10 cellular contexts compared by ENCODE assay signal in the genomic region with DNA sequence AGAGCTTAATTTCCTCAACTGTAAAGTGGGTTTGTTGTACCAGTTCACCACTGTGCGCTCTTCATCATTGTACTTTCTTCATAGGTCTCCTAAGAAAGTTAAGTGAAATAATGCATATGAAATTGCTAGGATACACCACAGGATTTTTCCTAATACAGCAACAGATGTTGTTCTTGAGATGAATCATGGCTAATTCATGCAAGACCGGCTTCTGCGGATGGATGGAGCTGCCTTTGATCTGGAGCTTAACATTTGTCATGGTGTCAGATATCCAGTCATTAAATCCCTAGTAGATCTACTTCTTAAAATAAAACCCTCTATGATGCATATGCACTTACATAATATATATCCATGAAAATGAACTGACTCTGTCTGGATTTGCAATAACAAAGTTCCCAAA.
DNase-seq lines count a peak whose midpoint lies in the region; ATAC-seq, FAIRE-seq and TF ChIP-seq lines count a peak whose summit lies in the region.
"Had no signal": no experiment of that assay in that cellular context is flagged by ENCODE, and none has a peak within 500 bp of the region (broad histone marks: within the 10 kb centered on the region; RNA-seq: fewer than 3 reads in every experiment).

No MANE protein-coding gene starts in this region.

- H3K4me2 ChIP-seq in SK-N-SH = peak overlapping the region; percentile 58; the same call in 1 of the 2 replicates

- H3F3A ChIP-seq in SK-N-SH (replicated peaks; ENCODE audit: insufficient read depth) = peaks cover 26% of the 10 kb centered on the region

- no peak for TF ChIP-seq CTCF in HEK293 (tag by site-specific recombination; IDR thresholded peaks at IDR 0.05)
- TF ChIP-seq CTCF in SK-N-SH (IDR thresholded peaks at IDR 0.05) = no peak
- TF ChIP-seq CTCF in foreskin keratinocyte (conservative IDR thresholded peaks at IDR 0.05) = no peak

- no peaks in the 10 kb centered on the region for H3K9me2 ChIP-seq in SK-N-SH

- no peak overlapping the region for H2AFZ ChIP-seq in SK-N-SH (ENCODE audit: low read depth)

- peak; percentile 76 for ATAC-seq in foreskin keratinocyte
- no peak for ATAC-seq in HG03469 (IDR thresholded peaks at IDR 0.05; ENCODE audit: unreplicated experiment)
- no peak for ATAC-seq in GM18505 (IDR thresholded peaks at IDR 0.05; ENCODE audit: unreplicated experiment)

- H3K4me3 ChIP-seq in HEK293 (ENCODE audit: low read depth, low read length) (no peak overlapping the region), SK-N-SH (ENCODE audit: low read depth in 2 of 2, low read length in 1 of 2) (no peak overlapping the region)
- H3K4me3 ChIP-seq: SK-N-MC had no signal

- POLR2A ChIA-PET in HEK293 (lab: Yijun Ruan, JAX) (no interaction called here), SK-N-SH (lab: Yijun Ruan, JAX) (no interaction called here)

- TF ChIP-seq RAD21 in SK-N-SH (IDR thresholded peaks at IDR 0.05; ENCODE audit: low read length) = no peak

- H3K9me3 ChIP-seq in HEK293 (ENCODE audit: control insufficient read depth, insufficient read depth, low read depth, low read length) (no peaks in the 10 kb centered on the region), SK-N-SH (no peaks in the 10 kb centered on the region)

- H3K36me3 ChIP-seq in HEK293 (ENCODE audit: control insufficient read depth in 2 of 2, insufficient read depth in 1 of 2, low read length in 2 of 2) (no peaks in the 10 kb centered on the region), SK-N-SH (replicated peaks in 1 of 2; ENCODE audit: control insufficient read depth in 1 of 2, insufficient read depth in 2 of 2, low read length in 1 of 2) (no peaks in the 10 kb centered on the region)

- H3K9ac ChIP-seq in SK-N-SH = peak overlapping the region; percentile 54

- 38% methylated on average over 3 of the region's 3 CpGs for WGBS in SK-N-SH (ENCODE audit: low lambda C conversion rate)

- no peaks in the 10 kb centered on the region for H3K79me2 ChIP-seq in SK-N-SH (ENCODE audit: insufficient read depth)

- no peaks in the 10 kb centered on the region for H4K20me1 ChIP-seq in SK-N-SH (ENCODE audit: insufficient read depth)

- peak; percentile 22 to 88; a peak in 3 of 4 replicates for TF ChIP-seq EP300 in SK-N-SH (IDR thresholded peaks at IDR 0.05; ENCODE audit: borderline replicate concordance in 1 of 2, low read depth in 1 of 2, low read length in 1 of 2)

- no peak for FAIRE-seq in urothelium cell line (lab: Jason Lieb, UNC)

- H3K27me3 ChIP-seq in SK-N-SH (ENCODE audit: insufficient read depth) = no peaks in the 10 kb centered on the region
- H3K27me3 ChIP-seq in foreskin keratinocyte = no peaks in the 10 kb centered on the region

- CTCF ChIA-PET in HEK293 (lab: Yijun Ruan, JAX) = interaction anchor here (1.1 kb wide), 1 partner anchor 147 kb away, joined by 3 read pairs; no protein-coding TSS in a partner anchor
- CTCF ChIA-PET in SK-N-SH (lab: Yijun Ruan, JAX) = no interaction called here

- DNase-seq in SK-N-SH = no peak
- DNase-seq in foreskin keratinocyte = peak; percentile 92 to 95
- DNase-seq in urothelium cell line (ENCODE audit: low spot score) = peak; percentile 66
- DNase-seq in NCI-H748 (lab: John Stamatoyannopoulos, UW; ENCODE audit: unreplicated experiment) = no peak
- DNase-seq: caudate nucleus, NCI-H1105 had no signal

- H3K27ac ChIP-seq in HEK293 (ENCODE audit: extremely low read depth, low read depth, low read length) = no peak overlapping the region
- H3K27ac ChIP-seq in SK-N-SH (ENCODE audit: low read depth in 2 of 2, low read length in 1 of 2) = peak overlapping the region; percentile 39 to 99; a peak in 3 of 4 replicates
- peak overlapping the region; percentile 33 for H3K27ac ChIP-seq in foreskin keratinocyte
- H3K27ac ChIP-seq: SK-N-MC had no signal

- H3K4me1 ChIP-seq in HEK293 (ENCODE audit: control insufficient read depth, insufficient read depth, low read length) = no peaks in the 10 kb centered on the region; the same call in 1 of the 2 replicates
- H3K4me1 ChIP-seq in SK-N-SH (ENCODE audit: control insufficient read depth in 1 of 2, insufficient read depth in 2 of 2, low read depth in 1 of 2, low read length in 1 of 2) = peaks cover 37 to 46% of the 10 kb centered on the region in 2 experiments
- peaks cover 25% of the 10 kb centered on the region for H3K4me1 ChIP-seq in foreskin keratinocyte

- TF ChIP-seq POLR2A in GM18505 (IDR thresholded peaks at IDR 0.05; ENCODE audit: borderline replicate concordance, extremely low read depth, insufficient read depth, insufficient read length) = no peak

TF ChIP-seq in HEK293, 187 proteins besides CTCF, POLR2A, EP300 and RAD21 (continues in another document):
- TF ChIP-seq ZNF629 (tag by site-specific recombination; IDR thresholded peaks at IDR 0.05) = peak; percentile 39; the same call in 1 of the 2 replicates
- TF ChIP-seq ZNF366 (tag by site-specific recombination; conservative IDR thresholded peaks at IDR 0.05) = 0 out of 2 replicates have a peak, but pooled peaks have one; percentile 22
- no peak for TF ChIP-seq ZNF16 (tag by site-specific recombination; IDR thresholded peaks at IDR 0.05; ENCODE audit: low read depth)
- TF ChIP-seq BCL11A (tag by site-specific recombination; IDR thresholded peaks at IDR 0.05; ENCODE audit: low read depth) = no peak
- TF ChIP-seq, protein P1, sequence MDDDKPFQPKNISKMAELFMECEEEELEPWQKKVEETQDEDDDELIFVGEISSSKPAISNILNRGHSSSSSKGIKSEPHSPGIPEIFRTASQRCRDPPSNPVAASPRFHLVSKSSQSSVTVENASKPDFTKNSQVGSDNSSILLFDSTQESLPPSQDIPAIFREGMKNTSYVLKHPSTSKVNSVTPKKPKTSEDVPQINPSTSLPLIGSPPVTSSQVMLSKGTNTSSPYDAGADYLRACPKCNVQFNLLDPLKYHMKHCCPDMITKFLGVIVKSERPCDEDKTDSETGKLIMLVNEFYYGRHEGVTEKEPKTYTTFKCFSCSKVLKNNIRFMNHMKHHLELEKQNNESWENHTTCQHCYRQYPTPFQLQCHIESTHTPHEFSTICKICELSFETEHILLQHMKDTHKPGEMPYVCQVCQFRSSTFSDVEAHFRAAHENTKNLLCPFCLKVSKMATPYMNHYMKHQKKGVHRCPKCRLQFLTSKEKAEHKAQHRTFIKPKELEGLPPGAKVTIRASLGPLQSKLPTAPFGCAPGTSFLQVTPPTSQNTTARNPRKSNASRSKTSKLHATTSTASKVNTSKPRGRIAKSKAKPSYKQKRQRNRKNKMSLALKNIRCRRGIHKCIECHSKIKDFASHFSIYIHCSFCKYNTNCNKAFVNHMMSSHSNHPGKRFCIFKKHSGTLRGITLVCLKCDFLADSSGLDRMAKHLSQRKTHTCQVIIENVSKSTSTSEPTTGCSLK (tag by site-specific recombination; IDR thresholded peaks at IDR 0.05) = no peak
- TF ChIP-seq ZSCAN5A (tag by site-specific recombination; IDR thresholded peaks at IDR 0.05) = no peak
- 0 out of 2 replicates have a peak, but pooled peaks have one; percentile 41 for TF ChIP-seq ZNF184 (tag by site-specific recombination; IDR thresholded peaks at IDR 0.05)

TF ChIP-seq in SK-N-SH, 30 proteins besides CTCF, POLR2A, EP300 and RAD21:
- TF ChIP-seq FOXJ3 (CRISPR knock-in tag; IDR thresholded peaks at IDR 0.05) (no peak), TEAD4 (IDR thresholded peaks at IDR 0.05; ENCODE audit: borderline replicate concordance, insufficient read depth) (0 out of 2 replicates have a peak, but pooled peaks have one; percentile 53), FOSL2 (IDR thresholded peaks at IDR 0.05; ENCODE audit: borderline replicate concordance, low read depth) (peak; percentile 91), TCF12 (IDR thresholded peaks at IDR 0.05) (peak; percentile 95), POLR2AphosphoS5 (IDR thresholded peaks at IDR 0.05; ENCODE audit: low read depth, low read length) (peak; percentile 59; the same call in 1 of the 2 replicates), PBX3 (IDR thresholded peaks at IDR 0.05) (peak; percentile 95), EZH2phosphoT487 (IDR thresholded peaks at IDR 0.05; ENCODE audit: borderline replicate concordance, low read depth) (no peak), NFIC (IDR thresholded peaks at IDR 0.05; ENCODE audit: borderline replicate concordance) (peak; percentile 70; the same call in 1 of the 2 replicates), FOXM1 (IDR thresholded peaks at IDR 0.05; ENCODE audit: low read depth) (peak; percentile 50; the same call in 1 of the 2 replicates), JUND (IDR thresholded peaks at IDR 0.05) (peak; percentile 89), MEF2A (IDR thresholded peaks at IDR 0.05; ENCODE audit: borderline replicate concordance, low read depth) (peak; percentile 78), ELF1 (IDR thresholded peaks at IDR 0.05) (no peak)

Comparison
In these comparisons a context has a peak if more than half of its experiments do, and no peak if none do; other contexts are left out.
1. DNase-seq: peak in foreskin keratinocyte (2 of 2) and urothelium cell line (single experiment); none in SK-N-SH (single experiment) and NCI-H748 (single experiment).
2. Of the 4 proteins assayed by ChIP-seq in both HEK293 and SK-N-SH: peak only in HEK293: none; only in SK-N-SH: PBX3; in both: none; in neither: 3.